ENCODE assay signal across 18 cellular contexts in genomic region chr11:128678017-128678416, GRCh38.
"Had no signal": no experiment of that assay in that cellular context is flagged by ENCODE, and none has a peak within 500 bp of the region (broad histone marks: within the 10 kb centered on the region; RNA-seq: fewer than 3 reads in every experiment).

No MANE protein-coding gene starts in this region.

- H3K27me3 ChIP-seq: ascending aorta, left lung, right atrium auricular region, vagina had no signal

- H3K79me2 ChIP-seq: hepatocyte had no signal

- H2AFZ ChIP-seq: hepatocyte had no signal

- H3K4me1 ChIP-seq: ascending aorta, breast epithelium, left lung, right atrium auricular region, tibial nerve, vagina had no signal

- H3K4me3 ChIP-seq: ascending aorta, breast epithelium, hepatocyte, left lung, right atrium auricular region, tibial nerve, vagina had no signal

- H3K4me2 ChIP-seq: hepatocyte had no signal

- ATAC-seq: effector memory CD8-positive, alpha-beta T cell; left lung; natural killer cell treated with Interleukin-12 subunit alpha and Interleukin-12 subunit beta and Interleukin-15 and Interleukin-18, amount 100 ng/mL, for 72 hours had no signal

- DNase-seq: activated CD4-positive, alpha-beta T cell treated with anti-CD3 and anti-CD28 coated beads for 1 hour; activated CD4-positive, alpha-beta T cell treated with anti-CD3 and anti-CD28 coated beads, Interleukin-2, amount 50 U/mL, for 4 hours; activated naive CD4-positive, alpha-beta T cell treated with anti-CD3 and anti-CD28 coated beads, Interleukin-2, amount 10 ng/mL, durations not matched to agents 7 days and 5 days; activated T-cell treated with anti-CD3 and anti-CD28 coated beads, Interleukin-2, amount 50 U/mL, for 1 hour; effector memory CD8-positive, alpha-beta T cell; islet precursor cell; left lung; stimulated activated CD4-positive, alpha-beta T cell treated with anti-CD3 and anti-CD28 coated beads, Interleukin-4, amount 100 ng/mL, for 24 hours; stimulated activated naive CD4-positive, alpha-beta T cell; substantia nigra had no signal

- H3K27ac ChIP-seq: ascending aorta, breast epithelium, hepatocyte, left lung, right atrium auricular region, tibial nerve, vagina, VCaP had no signal

- H3K36me3 ChIP-seq: ascending aorta, breast epithelium, left lung, right atrium auricular region, tibial nerve, vagina had no signal

- H3K9me3 ChIP-seq: ascending aorta, left lung, right atrium auricular region, tibial nerve, vagina had no signal
